8 cellular contexts compared by ENCODE assay signal in genomic region chr4:3387154-3387942, GRCh38. TPM values are rescaled to one million over a fixed set of nuclear protein-coding genes. Genes with fewer than 3 reads are reported as not detected.
DNase-seq lines count a peak whose midpoint lies in the region; ATAC-seq lines count a peak whose summit lies in the region.

No MANE protein-coding gene starts in this region.

- peaks cover 26% of the 10 kb centered on the region for H3K4me1 ChIP-seq in muscle layer of colon (ENCODE audit: insufficient read depth, low read length)

- H3K27me3 ChIP-seq in muscle layer of colon (ENCODE audit: control insufficient read depth in 1 of 2, insufficient read depth in 2 of 2, low read length in 2 of 2) = no peaks in the 10 kb centered on the region

- no peak overlapping the region for H3K9ac ChIP-seq in muscle layer of colon (ENCODE audit: low read length)

- peak; percentile 66 for DNase-seq in SKM-1 treated with dmso at 0.1 percent for 144 hours (lab: John Stamatoyannopoulos, UW; ENCODE audit: unreplicated experiment)
- DNase-seq in NCI-H1694 treated with DMSO at 0.1 percent for 48 hours (lab: John Stamatoyannopoulos, UW) = no peak
- no peak for DNase-seq in stimulated activated CD4-positive, alpha-beta T cell treated with anti-CD3 and anti-CD28 coated beads, Interleukin-2, amount 100 ng/mL, for 24 hours
- no peak for DNase-seq in mesenteric fat pad (ENCODE audit: low spot score)
- DNase-seq in DMS53 (lab: John Stamatoyannopoulos, UW) = no peak

- peak overlapping the region in 1 of 2 donors; percentile 53 for H3K4me3 ChIP-seq in muscle layer of colon (ENCODE audit: low read depth in 1 of 2, low read length in 2 of 2)

- H3K9me3 ChIP-seq in muscle layer of colon (ENCODE audit: low read length) = no peaks in the 10 kb centered on the region

- peak overlapping the region; percentile 54 for H3K27ac ChIP-seq in muscle layer of colon (ENCODE audit: low read depth, low read length)

- ATAC-seq in GM18502 (IDR thresholded peaks at IDR 0.05; ENCODE audit: poor library complexity, unreplicated experiment) (peak; percentile 66), HG02870 (IDR thresholded peaks at IDR 0.05; ENCODE audit: unreplicated experiment) (peak; percentile 40)

- H3K36me3 ChIP-seq in muscle layer of colon (ENCODE audit: insufficient read depth, low read length) = no peaks in the 10 kb centered on the region

RNA-seq across cellular contexts. Expression of gene HGFAC, which starts 54.4 kb away (rescaled TPM):
- total RNA-seq in mesenteric fat pad = not detected
